8 cellular contexts compared by ENCODE assay signal in genomic region chr22:30425616-30426394, GRCh38. TPM values are rescaled to one million over a fixed set of nuclear protein-coding genes. Genes with fewer than 3 reads are reported as not detected.
DNase-seq lines count a peak whose midpoint lies in the region; ATAC-seq, FAIRE-seq and TF ChIP-seq lines count a peak whose summit lies in the region.

TSS of gene MTFP1 (plus strand) at chr22:30425768. CDS start at chr22:30425880, 112 bp downstream.

- peak within 1 kb of the TSS; percentile 95 for H3K27ac ChIP-seq in VCaP

- DNase-seq in GM12891 (ENCODE audit: insufficient read length, low spot score) (peak; percentile 56), NCI-H1694 treated with DMSO at 0.1 percent for 48 hours (lab: John Stamatoyannopoulos, UW) (peak; percentile 12), cerebellar cortex (ENCODE audit: low spot score) (peak; percentile 72), kidney epithelial cell (ENCODE audit: low read depth) (no peak)
- DNase-seq in stimulated activated CD4-positive, alpha-beta T cell treated with anti-CD3 and anti-CD28 coated beads, Interleukin-15, amount 100 ng/mL, for 24 hours = peak; percentile 67

- H3K4me3 ChIP-seq in kidney epithelial cell (ENCODE audit: low read depth, low read length) = peak within 1 kb of the TSS; percentile 60

- no peak for FAIRE-seq in GM12891 (lab: Jason Lieb, UNC)

- TF ChIP-seq CTCF in VCaP (conservative IDR thresholded peaks at IDR 0.05) = no peak
- no peak for TF ChIP-seq CTCF in kidney epithelial cell (IDR thresholded peaks at IDR 0.05; ENCODE audit: insufficient read depth, low read length, poor library complexity, severe bottlenecking)

- TF ChIP-seq POLR2A in GM12891 (IDR thresholded peaks at IDR 0.05; ENCODE audit: low read depth, low read length) = no peak

- H3K36me3 ChIP-seq in kidney epithelial cell (ENCODE audit: control insufficient read depth, insufficient read depth, low read length) = peaks cover 2% of the 10 kb centered on the region

- no peaks in the 10 kb centered on the region for H3K27me3 ChIP-seq in kidney epithelial cell (ENCODE audit: control insufficient read depth, insufficient read depth, low read length)

- ATAC-seq in GM21423 (IDR thresholded peaks at IDR 0.05; ENCODE audit: unreplicated experiment) (no peak), HG02678 (IDR thresholded peaks at IDR 0.05; ENCODE audit: unreplicated experiment) (no peak)

TF ChIP-seq in GM12891, 5 proteins besides CTCF, POLR2A, EP300 and RAD21:
- TF ChIP-seq POU2F2 (IDR thresholded peaks at IDR 0.05; ENCODE audit: low read depth, low read length) (0 out of 2 replicates have a peak, but pooled peaks have one; percentile 17), SPI1 (IDR thresholded peaks at IDR 0.05; ENCODE audit: low read depth, low read length) (no peak), TAF1 (IDR thresholded peaks at IDR 0.05; ENCODE audit: low read depth, low read length) (0 out of 2 replicates have a peak, but pooled peaks have one; percentile 11), POLR2AphosphoS5 (IDR thresholded peaks at IDR 0.05; ENCODE audit: low read depth, low read length) (no peak), PAX5 (IDR thresholded peaks at IDR 0.05; ENCODE audit: insufficient read depth, low read length, severe bottlenecking) (no peak)

RNA-seq across cellular contexts. Expression of gene MTFP1, which starts in this region (rescaled TPM):
- polyA plus RNA-seq in GM12891 (2012; ENCODE audit: low read depth, missing spikeins) = 60.6 TPM
- total RNA-seq in kidney epithelial cell = 36.4 and 43.4 TPM in 2 replicates
